8 cellular contexts compared by ENCODE assay signal in the genomic region with DNA sequence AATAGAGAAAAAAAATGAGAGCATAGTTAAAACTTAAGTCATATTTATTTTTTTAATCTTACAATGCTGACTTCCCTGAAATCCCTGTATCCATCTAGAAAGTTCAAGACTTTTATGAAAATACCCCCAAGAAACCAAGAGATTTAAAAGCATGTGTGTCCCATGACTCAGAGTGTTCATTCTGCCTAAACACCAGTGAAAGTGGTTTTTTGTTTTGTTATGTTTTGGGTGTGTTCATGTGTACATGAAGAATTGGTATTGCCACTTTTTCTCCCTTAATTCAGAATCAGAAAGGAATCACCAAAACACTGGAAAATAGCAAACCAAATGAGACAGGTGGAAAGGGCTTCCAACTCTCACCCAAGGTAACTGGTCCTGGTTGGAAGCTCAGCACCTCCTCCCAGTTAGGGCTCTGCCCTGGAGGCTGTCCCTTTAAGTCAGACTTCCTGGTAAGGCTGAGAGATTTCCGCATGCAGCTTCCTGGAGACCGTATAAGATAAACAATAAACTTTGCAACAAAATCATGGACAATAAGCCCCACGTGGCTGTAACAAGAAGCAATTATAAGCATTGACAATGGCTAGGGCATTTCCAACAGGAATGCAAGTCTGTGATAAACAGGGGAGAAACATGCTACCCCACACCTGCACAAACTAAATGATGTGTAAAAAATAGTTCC.
DNase-seq lines count a peak whose midpoint lies in the region; ATAC-seq and TF ChIP-seq lines count a peak whose summit lies in the region.

No MANE protein-coding gene starts in this region.

- no peak overlapping the region for H2BK15ac ChIP-seq in H9 (ENCODE audit: low read depth, low read length)

- peak overlapping the region; percentile 37 for H3K4me3 ChIP-seq in CD4-positive, CD25-positive, alpha-beta regulatory T cell (ENCODE audit: low read depth, low read length)
- H3K4me3 ChIP-seq in LNCaP clone FGC (ENCODE audit: low read depth, low read length) (no peak overlapping the region), ascending aorta (no peak overlapping the region), left lung (no peak overlapping the region), uterus (no peak overlapping the region)

- H2AFZ ChIP-seq in H9 (ENCODE audit: low read length): no peak overlapping the region

- no peaks in the 10 kb centered on the region for H3K27me3 ChIP-seq in CD4-positive, CD25-positive, alpha-beta regulatory T cell (ENCODE audit: control insufficient read depth, insufficient read depth, low read length)
- H3K27me3 ChIP-seq in ascending aorta (no peaks in the 10 kb centered on the region), left lung (no peaks in the 10 kb centered on the region), uterus (no peaks in the 10 kb centered on the region), H9 (ENCODE audit: insufficient read depth, low read length) (no peaks in the 10 kb centered on the region)

- no peak overlapping the region for H3K14ac ChIP-seq in H9 (ENCODE audit: insufficient read depth, low read length)

- H3K27ac Mint-ChIP-seq in CD4-positive, CD25-positive, alpha-beta regulatory T cell: peak overlapping the region; percentile 90 to 97 (median 95)
- no peak overlapping the region for H3K27ac Mint-ChIP-seq in H9

- no peaks in the 10 kb centered on the region for H3K36me3 Mint-ChIP-seq in CD4-positive, CD25-positive, alpha-beta regulatory T cell
- H3K36me3 Mint-ChIP-seq in H9 (ENCODE audit: insufficient read depth in 1 of 3, low read depth in 3 of 3): no peaks in the 10 kb centered on the region

- no peak overlapping the region for H2BK5ac ChIP-seq in H9 (ENCODE audit: insufficient read length, low read length)

- H4K8ac ChIP-seq in H9 (replicated peaks; ENCODE audit: insufficient read length, low read depth, low read length): no peak overlapping the region

- H4K5ac ChIP-seq in H9 (ENCODE audit: insufficient read length, low read depth, low read length): no peak overlapping the region

- no peaks in the 10 kb centered on the region for H4K20me1 ChIP-seq in H9 (ENCODE audit: control insufficient read depth, insufficient read depth, insufficient read length)

- H3K9me3 Mint-ChIP-seq in CD4-positive, CD25-positive, alpha-beta regulatory T cell: no peaks in the 10 kb centered on the region
- H3K9me3 Mint-ChIP-seq in H9: no peaks in the 10 kb centered on the region

- no peak overlapping the region for H3K9ac ChIP-seq in H9 (ENCODE audit: extremely low read depth, insufficient read length, low read length)

- no peak overlapping the region for H2BK20ac ChIP-seq in H9 (ENCODE audit: low read depth, low read length, poor library complexity, severe bottlenecking)

- no peaks in the 10 kb centered on the region for H3K79me2 ChIP-seq in H9 (ENCODE audit: insufficient read depth, low read length)

- no peak overlapping the region for H3K18ac ChIP-seq in H9 (ENCODE audit: insufficient read length, low read depth, low read length)

- no peak for TF ChIP-seq POLR2A in uterus (IDR thresholded peaks at IDR 0.05)

- peak overlapping the region; percentile 65 for H3K27ac ChIP-seq in CD4-positive, CD25-positive, alpha-beta regulatory T cell (ENCODE audit: insufficient read depth, low read length, poor library complexity, severe bottlenecking)
- peak overlapping the region; percentile 62 to 69 for H3K27ac ChIP-seq in ascending aorta
- peak overlapping the region; percentile 37 to 75 for H3K27ac ChIP-seq in left lung
- peak overlapping the region; percentile 68 to 83 for H3K27ac ChIP-seq in uterus
- H3K27ac ChIP-seq in H9 (ENCODE audit: insufficient read length, low read depth, low read length): no peak overlapping the region

- no peaks in the 10 kb centered on the region for H3K9me3 ChIP-seq in CD4-positive, CD25-positive, alpha-beta regulatory T cell (ENCODE audit: control insufficient read depth in 2 of 2, low read length in 2 of 2)
- H3K9me3 ChIP-seq in ascending aorta: no peaks in the 10 kb centered on the region
- H3K9me3 ChIP-seq in left lung: no peaks in the 10 kb centered on the region
- H3K9me3 ChIP-seq in uterus: no peaks in the 10 kb centered on the region
- H3K9me3 ChIP-seq in H9 (ENCODE audit: control insufficient read depth, low read depth, low read length): no peaks in the 10 kb centered on the region

- H3T11ph ChIP-seq in H9 (ENCODE audit: low read length): no peak overlapping the region

- intact Hi-C loops in ascending aorta (cut with DNase I) (no loop called here), left lung (cut with DNase I) (no loop called here), uterus (cut with DNase I; ENCODE audit: low total_unique reads) (no loop called here)

- H3K4me1 Mint-ChIP-seq in CD4-positive, CD25-positive, alpha-beta regulatory T cell: peaks cover 33 to 87% (median 51%) of the 10 kb centered on the region in 4 donors
- H3K4me1 Mint-ChIP-seq in H9: peaks cover 16 to 19% of the 10 kb centered on the region in 2 experiments

- no peak overlapping the region for H3K4me2 ChIP-seq in H9 (ENCODE audit: insufficient read depth, insufficient read length, low read length)

- no peaks in the 10 kb centered on the region for H3K79me1 ChIP-seq in H9 (ENCODE audit: insufficient read depth, low read depth, low read length, poor library complexity, severe bottlenecking)

- H3K23me2 ChIP-seq in H9 (ENCODE audit: insufficient read length, low read depth, low read length, poor library complexity, severe bottlenecking): no peaks in the 10 kb centered on the region

- no peak for TF ChIP-seq CTCF in LNCaP clone FGC (IDR thresholded peaks at IDR 0.05; ENCODE audit: control insufficient read depth, extremely low read depth, insufficient read depth)
- TF ChIP-seq CTCF in ascending aorta (IDR thresholded peaks at IDR 0.05): no peak
- no peak for TF ChIP-seq CTCF in left lung (IDR thresholded peaks at IDR 0.05)
- TF ChIP-seq CTCF in uterus (IDR thresholded peaks at IDR 0.05): no peak
- TF ChIP-seq CTCF in H9 (conservative IDR thresholded peaks at IDR 0.05): no peak

- H4K91ac ChIP-seq in H9 (ENCODE audit: insufficient read length, low read depth, low read length): no peak overlapping the region

- no peak overlapping the region for H2BK120ac ChIP-seq in H9 (ENCODE audit: low read depth, low read length, poor library complexity, severe bottlenecking)

- H3K4me1 ChIP-seq in CD4-positive, CD25-positive, alpha-beta regulatory T cell (ENCODE audit: control insufficient read depth, insufficient read depth, low read length, poor library complexity, severe bottlenecking): peaks cover 69% of the 10 kb centered on the region
- H3K4me1 ChIP-seq in ascending aorta (peaks cover 3 to 12% of the 10 kb centered on the region in 2 donors), left lung (peaks cover 23 to 57% of the 10 kb centered on the region in 2 donors), uterus (peaks cover 15 to 30% of the 10 kb centered on the region in 2 donors), H9 (ENCODE audit: insufficient read depth, low read length) (no peaks in the 10 kb centered on the region; the same call in 1 of the 2 replicates)

- no peak overlapping the region for H2BK12ac ChIP-seq in H9 (ENCODE audit: insufficient read length, low read depth, low read length)

- peak; percentile 50 to 56 for ATAC-seq in CD4-positive, CD25-positive, alpha-beta regulatory T cell (ENCODE audit: low read depth in 2 of 2)
- ATAC-seq in left lung (peak; percentile 84), GM21367 (IDR thresholded peaks at IDR 0.05; ENCODE audit: unreplicated experiment) (no peak)

- no peak overlapping the region for H3K56ac ChIP-seq in H9 (ENCODE audit: insufficient read length, low read depth, low read length)

- H3K23ac ChIP-seq in H9 (ENCODE audit: insufficient read length, low read depth, low read length): no peak overlapping the region

- no CpG with 5 or more reads among the region's 3 CpGs for WGBS in H9 (ENCODE audit: extremely low coverage, insufficient read length, low lambda C conversion rate)

- no peak overlapping the region for H3K4ac ChIP-seq in H9 (ENCODE audit: low read depth, low read length)

- no peaks in the 10 kb centered on the region for H3K36me3 ChIP-seq in CD4-positive, CD25-positive, alpha-beta regulatory T cell (ENCODE audit: control insufficient read depth, insufficient read depth, low read length)
- H3K36me3 ChIP-seq in ascending aorta (no peaks in the 10 kb centered on the region), left lung (no peaks in the 10 kb centered on the region), uterus (no peaks in the 10 kb centered on the region)

- no peaks in the 10 kb centered on the region for H3K27me3 Mint-ChIP-seq in CD4-positive, CD25-positive, alpha-beta regulatory T cell
- H3K27me3 Mint-ChIP-seq in H9 (ENCODE audit: low read depth): no peaks in the 10 kb centered on the region

- H2AK5ac ChIP-seq in H9 (ENCODE audit: insufficient read length, low read length): no peak overlapping the region

- H3K4me3 Mint-ChIP-seq in CD4-positive, CD25-positive, alpha-beta regulatory T cell: peak overlapping the region; percentile 52 to 74 (median 62)
- no peak overlapping the region for H3K4me3 Mint-ChIP-seq in H9

- peak in 2 of 3 donors; percentile 56 to 59 for DNase-seq in CD4-positive, CD25-positive, alpha-beta regulatory T cell
- DNase-seq in LNCaP clone FGC (ENCODE audit: low read depth) (peak; percentile 70), ascending aorta (ENCODE audit: low spot score in 2 of 2) (no peak), left lung (no peak), uterus (peak in 1 of 2 donors; percentile 52), DMS114 treated with DMSO at 0.1 percent for 48 hours (lab: John Stamatoyannopoulos, UW; ENCODE audit: unreplicated experiment) (no peak), H9 (no peak)

Comparison
In these comparisons a context has a peak if more than half of its experiments do, and no peak if none do; other contexts are left out.
1. DNase-seq: peak in CD4-positive, CD25-positive, alpha-beta regulatory T cell (2 of 3) and LNCaP clone FGC (single experiment); none in ascending aorta (0 of 2), left lung (0 of 2), DMS114 treated with DMSO at 0.1 percent for 48 hours (single experiment) and H9 (single experiment).
2. H3K27ac Mint-ChIP-seq: peak in CD4-positive, CD25-positive, alpha-beta regulatory T cell (3 of 3); none in H9 (0 of 3).
3. H3K4me3 Mint-ChIP-seq: peak in CD4-positive, CD25-positive, alpha-beta regulatory T cell (4 of 4); none in H9 (0 of 2).